9 cellular contexts compared by ENCODE assay signal in genomic region chr4:89055157-89056080, GRCh38. TPM values are rescaled to one million over a fixed set of nuclear protein-coding genes. Genes with fewer than 3 reads are reported as not detected.
DNase-seq lines count a peak whose midpoint lies in the region; ATAC-seq and TF ChIP-seq lines count a peak whose summit lies in the region.
"Had no signal": no experiment of that assay in that cellular context is flagged by ENCODE, and none has a peak within 500 bp of the region (broad histone marks: within the 10 kb centered on the region; RNA-seq: fewer than 3 reads in every experiment).

No MANE protein-coding gene starts in this region.

- H3K9me3 Mint-ChIP-seq in activated T-cell treated with anti-CD3 and anti-CD28 coated beads, Interleukin-2, amount 50 U/mL, for 24 hours: peaks cover under 1% of the 10 kb centered on the region
- H3K9me3 Mint-ChIP-seq in activated T-helper 17 cell treated with anti-CD3 and anti-CD28 coated beads, Interleukin-2, amount 50 U/mL, for 72 hours: no peaks in the 10 kb centered on the region

- H3K4me1 ChIP-seq in iPS-18a (ENCODE audit: control insufficient read depth, low read depth, low read length) (peaks cover 34% of the 10 kb centered on the region), stomach smooth muscle (ENCODE audit: control insufficient read depth, insufficient read depth, low read length) (no peaks in the 10 kb centered on the region), Peyer's patch (peaks cover 0 to 17% (median 0%) of the 10 kb centered on the region in 4 donors)

- H3K27ac ChIP-seq in iPS-18a (ENCODE audit: low read length): no peak overlapping the region
- H3K27ac ChIP-seq in stomach smooth muscle (ENCODE audit: low read length): no peak overlapping the region
- no peak overlapping the region for H3K27ac ChIP-seq in Peyer's patch

- no peak overlapping the region for H3K4me3 Mint-ChIP-seq in activated T-cell treated with anti-CD3 and anti-CD28 coated beads, Interleukin-2, amount 50 U/mL, for 24 hours
- peak overlapping the region; percentile 7 for H3K4me3 Mint-ChIP-seq in activated T-helper 17 cell treated with anti-CD3 and anti-CD28 coated beads, Interleukin-2, amount 50 U/mL, for 72 hours
- H3K4me3 Mint-ChIP-seq: B cell had no signal

- peak overlapping the region; percentile 18 for H3K27ac Mint-ChIP-seq in activated T-cell treated with anti-CD3 and anti-CD28 coated beads, Interleukin-2, amount 50 U/mL, for 24 hours
- peak overlapping the region; percentile 20 for H3K27ac Mint-ChIP-seq in activated T-helper 17 cell treated with anti-CD3 and anti-CD28 coated beads, Interleukin-2, amount 50 U/mL, for 72 hours
- H3K27ac Mint-ChIP-seq: B cell had no signal

- peak overlapping the region; percentile 87 for H3K4me3 ChIP-seq in iPS-18a (ENCODE audit: low read length)
- peak overlapping the region; percentile 52 to 81 for H3K4me3 ChIP-seq in stomach smooth muscle (ENCODE audit: low read length in 2 of 2)
- peak overlapping the region in 1 of 4 donors; percentile 42 for H3K4me3 ChIP-seq in Peyer's patch

- no peak for TF ChIP-seq CTCF in Peyer's patch (IDR thresholded peaks at IDR 0.05)

- no peak for DNase-seq in activated T-cell treated with anti-CD3 and anti-CD28 coated beads, Interleukin-2, amount 50 U/mL, for 24 hours
- no peak for DNase-seq in activated T-cell treated with anti-CD3 and anti-CD28 coated beads for 4 hours
- no peak for DNase-seq in COLO829 (ENCODE audit: low spot score)
- DNase-seq in Peyer's patch: no peak

- H3K27me3 Mint-ChIP-seq in activated T-cell treated with anti-CD3 and anti-CD28 coated beads, Interleukin-2, amount 50 U/mL, for 24 hours: peaks cover 20% of the 10 kb centered on the region
- H3K27me3 Mint-ChIP-seq in activated T-helper 17 cell treated with anti-CD3 and anti-CD28 coated beads, Interleukin-2, amount 50 U/mL, for 72 hours: peaks cover 6% of the 10 kb centered on the region
- H3K27me3 Mint-ChIP-seq: B cell had no signal

- H3K27me3 ChIP-seq in iPS-18a (ENCODE audit: control insufficient read depth, insufficient read depth, low read length): no peaks in the 10 kb centered on the region
- no peaks in the 10 kb centered on the region for H3K27me3 ChIP-seq in stomach smooth muscle (ENCODE audit: control insufficient read depth in 1 of 2, insufficient read depth in 2 of 2, low read length in 2 of 2)
- H3K27me3 ChIP-seq in Peyer's patch: no peaks in the 10 kb centered on the region

- H3K9ac ChIP-seq in iPS-18a (ENCODE audit: low read length) (peak overlapping the region; percentile 75), stomach smooth muscle (ENCODE audit: low read length in 2 of 2) (peak overlapping the region in 1 of 2 donors; percentile 67)

- ATAC-seq in activated T-helper 17 cell treated with anti-CD3 and anti-CD28 coated beads, Interleukin-2, amount 50 U/mL, for 72 hours (replicated peaks): peak; percentile 97
- no peak for ATAC-seq in HG03095 (IDR thresholded peaks at IDR 0.05; ENCODE audit: unreplicated experiment)

- no peak for TF ChIP-seq POLR2A in Peyer's patch (IDR thresholded peaks at IDR 0.05)

- H3K9me3 ChIP-seq in iPS-18a (ENCODE audit: control insufficient read depth, low read depth, low read length): no peaks in the 10 kb centered on the region
- peaks cover 0 to 2% of the 10 kb centered on the region in 2 donors for H3K9me3 ChIP-seq in stomach smooth muscle (ENCODE audit: control insufficient read depth in 2 of 2, low read length in 2 of 2)
- H3K9me3 ChIP-seq in Peyer's patch: no peaks in the 10 kb centered on the region

- no peaks in the 10 kb centered on the region for H3K36me3 ChIP-seq in iPS-18a (ENCODE audit: control insufficient read depth, low read depth, low read length)
- H3K36me3 ChIP-seq in stomach smooth muscle (ENCODE audit: control insufficient read depth in 2 of 2, insufficient read depth in 2 of 2, low read length in 2 of 2): no peaks in the 10 kb centered on the region
- no peaks in the 10 kb centered on the region for H3K36me3 ChIP-seq in Peyer's patch

- peaks cover 36% of the 10 kb centered on the region for H3K4me1 Mint-ChIP-seq in activated T-cell treated with anti-CD3 and anti-CD28 coated beads, Interleukin-2, amount 50 U/mL, for 24 hours (ENCODE audit: low read depth)
- H3K4me1 Mint-ChIP-seq in activated T-helper 17 cell treated with anti-CD3 and anti-CD28 coated beads, Interleukin-2, amount 50 U/mL, for 72 hours: no peaks in the 10 kb centered on the region

- H3K36me3 Mint-ChIP-seq in activated T-cell treated with anti-CD3 and anti-CD28 coated beads, Interleukin-2, amount 50 U/mL, for 24 hours (ENCODE audit: low read depth): no peaks in the 10 kb centered on the region
- H3K36me3 Mint-ChIP-seq in activated T-helper 17 cell treated with anti-CD3 and anti-CD28 coated beads, Interleukin-2, amount 50 U/mL, for 72 hours (ENCODE audit: low read depth): no peaks in the 10 kb centered on the region

RNA-seq across cellular contexts. Expression of gene FAM13A, which starts 1.6 kb away (rescaled TPM):
- total RNA-seq in activated T-helper 17 cell treated with anti-CD3 and anti-CD28 coated beads, Interleukin-2, amount 50 U/mL, for 72 hours: 10 to 100 TPM in 1 of 2 donors, 1 to 10 TPM in 1; 6.7 to 91.4 TPM
- 100 to 1,000 TPM in 1 of 4 donors, 10 to 100 TPM in 3; 72.3 to 105 (median 90.0) TPM for total RNA-seq in Peyer's patch

RNA-seq across cellular contexts. Expression of gene TIGD2, which starts 55.9 kb away (rescaled TPM):
- total RNA-seq in activated T-helper 17 cell treated with anti-CD3 and anti-CD28 coated beads, Interleukin-2, amount 50 U/mL, for 72 hours: 1 to 10 TPM; 1.1 to 2.6 TPM
- 10 to 100 TPM; 12.4 to 17.7 (median 14.2) TPM for total RNA-seq in Peyer's patch
